In genomic region chr9:138050472-138051330, GRCh38 we compare ENCODE assay signal across 1 cellular context.
TF ChIP-seq lines count a peak whose summit lies in the region.

No MANE protein-coding gene starts in this region.

TF ChIP-seq in H1, 55 proteins besides CTCF, POLR2A, EP300 and RAD21 (continued from another document):
- TF ChIP-seq MAX (IDR thresholded peaks at IDR 0.05) = no peak
- TF ChIP-seq CHD1 (IDR thresholded peaks at IDR 0.05; ENCODE audit: low read depth, low read length) = no peak
- no peak for TF ChIP-seq ATF3 (IDR thresholded peaks at IDR 0.05; ENCODE audit: insufficient read depth, low read depth, low read length)
